8 cellular contexts compared by ENCODE assay signal in genomic region chr6:83867527-83868161, GRCh38. TPM values are rescaled to one million over a fixed set of nuclear protein-coding genes. Genes with fewer than 3 reads are reported as not detected.
DNase-seq lines count a peak whose midpoint lies in the region; ATAC-seq and TF ChIP-seq lines count a peak whose summit lies in the region.

No MANE protein-coding gene starts in this region.

- TF ChIP-seq CTCF in endodermal cell (conservative IDR thresholded peaks at IDR 0.05), result no peak
- TF ChIP-seq CTCF in GM10266 (IDR thresholded peaks at IDR 0.05; ENCODE audit: control insufficient read depth, insufficient read depth, low read depth, missing control alignments), result no peak
- TF ChIP-seq CTCF in vagina (IDR thresholded peaks at IDR 0.05), result no peak

- 94 to 97% methylated on average over 9 of the region's 9 CpGs for WGBS in endodermal cell (ENCODE audit: insufficient coverage in 1 of 2, insufficient read length in 1 of 2), 2 experiments

- no peak overlapping the region for H3K27ac ChIP-seq in endodermal cell (ENCODE audit: low read depth, low read length)
- no peak overlapping the region for H3K27ac ChIP-seq in vagina

- H3K9me3 Mint-ChIP-seq in endodermal cell, result peaks cover 21% of the 10 kb centered on the region

- peaks cover 24% of the 10 kb centered on the region for H3K9me3 ChIP-seq in endodermal cell (ENCODE audit: control insufficient read depth, low read length)
- H3K9me3 ChIP-seq in vagina, result no peaks in the 10 kb centered on the region

- intact Hi-C loops in vagina (cut with DNase I), result no loop called here

- H3K27me3 Mint-ChIP-seq in endodermal cell (ENCODE audit: insufficient read depth), result no peaks in the 10 kb centered on the region

- H3K9ac ChIP-seq in endodermal cell (ENCODE audit: extremely low read depth, low read length, poor library complexity, severe bottlenecking), result no peak overlapping the region

- no peak for ATAC-seq in GM21526 (IDR thresholded peaks at IDR 0.05; ENCODE audit: low FRiP score, unreplicated experiment)

- H3K4me3 ChIP-seq in endodermal cell (ENCODE audit: low read length) (peak overlapping the region; percentile 51), vagina (no peak overlapping the region)

- no peaks in the 10 kb centered on the region for H3K4me1 ChIP-seq in endodermal cell (ENCODE audit: control insufficient read depth, insufficient read depth, low read length)
- no peaks in the 10 kb centered on the region for H3K4me1 ChIP-seq in vagina

- H3K27me3 ChIP-seq in endodermal cell (ENCODE audit: control insufficient read depth, insufficient read depth, low read length, poor library complexity, severe bottlenecking) (no peaks in the 10 kb centered on the region), vagina (no peaks in the 10 kb centered on the region)

- no peak overlapping the region for H3K27ac Mint-ChIP-seq in endodermal cell

- H3K36me3 ChIP-seq in endodermal cell (ENCODE audit: control insufficient read depth, insufficient read depth, low read length) (peaks cover 46% of the 10 kb centered on the region), vagina (peaks cover 0 to 29% of the 10 kb centered on the region in 2 donors)

- DNase-seq in GM04503 (ENCODE audit: low read depth) (peak; percentile 92), NCI-H2171 (lab: John Stamatoyannopoulos, UW) (peak; percentile 57), endodermal cell (peak; percentile 47), occipital lobe (lab: John Stamatoyannopoulos, UW) (peak; percentile 5), GM10266 (ENCODE audit: extremely low spot score) (no peak), mesenteric fat pad (ENCODE audit: low spot score) (no peak), vagina (ENCODE audit: extremely low spot score in 2 of 2) (no peak)

- H3K4me1 Mint-ChIP-seq in endodermal cell, result no peaks in the 10 kb centered on the region

- TF ChIP-seq POLR2A in vagina (IDR thresholded peaks at IDR 0.05), result no peak

- H3K36me3 Mint-ChIP-seq in endodermal cell (ENCODE audit: low read depth), result peaks cover 61% of the 10 kb centered on the region

- H3K4me3 Mint-ChIP-seq in endodermal cell, result no peak overlapping the region

RNA-seq across cellular contexts. Expression of gene CYB5R4, which starts 8.2 kb away (rescaled TPM):
- total RNA-seq in endodermal cell, result 10 to 100 TPM; 13.7 to 18.9 TPM
- 12.7 TPM for polyA plus RNA-seq in endodermal cell (2013, experiment 1 of 2)
- polyA plus RNA-seq in endodermal cell (2013, experiment 2 of 2), result 12.8 TPM
- 13.7 TPM for total RNA-seq in occipital lobe
- 24.6 TPM for total RNA-seq in mesenteric fat pad
- 4.9 TPM for total RNA-seq in vagina

RNA-seq across cellular contexts. Expression of gene RIPPLY2, which starts 14.5 kb away (rescaled TPM):
- 1 to 10 TPM in 1 of 2 donors, under 1 TPM in 1; 0.07 to 1.2 TPM for total RNA-seq in endodermal cell
- polyA plus RNA-seq in endodermal cell (2013, experiment 1 of 2), result not detected
- not detected for polyA plus RNA-seq in endodermal cell (2013, experiment 2 of 2)
- total RNA-seq in occipital lobe, result 12.9 TPM
- total RNA-seq in mesenteric fat pad, result not detected
- not detected for total RNA-seq in vagina

Comparison
In these comparisons a context has a peak if more than half of its experiments do, and no peak if none do; other contexts are left out.
1. DNase-seq: peak in GM04503 (single experiment), NCI-H2171 (single experiment), endodermal cell (single experiment) and occipital lobe (single experiment); none in GM10266 (single experiment), mesenteric fat pad (single experiment) and vagina (0 of 2).